ENCODE assay signal across 10 cellular contexts in genomic region chr20:52959125-52959524, GRCh38. TPM values are rescaled to one million over a fixed set of nuclear protein-coding genes. Genes with fewer than 3 reads are reported as not detected.
DNase-seq lines count a peak whose midpoint lies in the region; ATAC-seq and TF ChIP-seq lines count a peak whose summit lies in the region.
"Had no signal": no experiment of that assay in that cellular context is flagged by ENCODE, and none has a peak within 500 bp of the region (broad histone marks: within the 10 kb centered on the region; RNA-seq: fewer than 3 reads in every experiment).

No MANE protein-coding gene starts in this region.

- ATAC-seq in HG03280 (IDR thresholded peaks at IDR 0.05; ENCODE audit: unreplicated experiment): no peak

- H3K36me3 Mint-ChIP-seq in activated CD4-positive, alpha-beta memory T cell treated with anti-CD3 and anti-CD28 coated beads, Interleukin-2, amount 10 ng/mL, durations not matched to agents 7 days and 5 days (ENCODE audit: low read depth): no peaks in the 10 kb centered on the region

- H3K4me3 Mint-ChIP-seq in activated CD4-positive, alpha-beta memory T cell treated with anti-CD3 and anti-CD28 coated beads, Interleukin-2, amount 10 ng/mL, durations not matched to agents 7 days and 5 days: no peak overlapping the region

- H3K4me3 ChIP-seq in astrocyte of the cerebellum (ENCODE audit: low read depth, low read length): no peak overlapping the region

- H3K9me3 Mint-ChIP-seq in activated CD4-positive, alpha-beta memory T cell treated with anti-CD3 and anti-CD28 coated beads, Interleukin-2, amount 10 ng/mL, durations not matched to agents 7 days and 5 days: no peaks in the 10 kb centered on the region

- peak; percentile 15 for TF ChIP-seq CTCF in astrocyte of the cerebellum (IDR thresholded peaks at IDR 0.05; ENCODE audit: low read depth, low read length, missing control alignments)

- peaks cover 2% of the 10 kb centered on the region for H3K27me3 Mint-ChIP-seq in activated CD4-positive, alpha-beta memory T cell treated with anti-CD3 and anti-CD28 coated beads, Interleukin-2, amount 10 ng/mL, durations not matched to agents 7 days and 5 days

- POLR2A ChIA-PET in activated CD4-positive, alpha-beta memory T cell treated with anti-CD3 and anti-CD28 coated beads, Interleukin-2, amount 10 ng/mL, durations not matched to agents 7 days and 5 days (lab: Charles Lee): no interaction called here

- no peak overlapping the region for H3K27ac Mint-ChIP-seq in activated CD4-positive, alpha-beta memory T cell treated with anti-CD3 and anti-CD28 coated beads, Interleukin-2, amount 10 ng/mL, durations not matched to agents 7 days and 5 days

- in situ Hi-C loops in astrocyte of the cerebellum (cut with HindIII; ENCODE audit: low sequenced_read_pairs): no loop called here

- H3K4me1 Mint-ChIP-seq in activated CD4-positive, alpha-beta memory T cell treated with anti-CD3 and anti-CD28 coated beads, Interleukin-2, amount 10 ng/mL, durations not matched to agents 7 days and 5 days: no peaks in the 10 kb centered on the region

- DNase-seq in NOMO-1 treated with DMSO at 0.1 percent for 48 hours (lab: John Stamatoyannopoulos, UW; ENCODE audit: unreplicated experiment): peak; percentile 26
- DNase-seq in NOMO-1 (lab: John Stamatoyannopoulos, UW; ENCODE audit: unreplicated experiment in 2 of 2): no peak
- DNase-seq in NCI-H510A (lab: John Stamatoyannopoulos, UW): peak; percentile 75
- no peak for DNase-seq in astrocyte of the cerebellum (ENCODE audit: low read depth)
- peak; percentile 55 for DNase-seq in pons (ENCODE audit: low spot score)
- DNase-seq in activated CD4-positive, alpha-beta memory T cell treated with anti-CD3 and anti-CD28 coated beads, Interleukin-2, amount 10 ng/mL, durations not matched to agents 7 days and 5 days: no peak
- no peak for DNase-seq in DMS79 treated with DMSO at 0.1 percent for 48 hours (lab: John Stamatoyannopoulos, UW)
- DNase-seq: activated CD8-positive, alpha-beta memory T cell treated with anti-CD3 and anti-CD28 coated beads, Interleukin-2, amount 50 U/mL, for 48 hours; cortex of kidney had no signal

- CTCF ChIA-PET in activated CD4-positive, alpha-beta memory T cell treated with anti-CD3 and anti-CD28 coated beads, Interleukin-2, amount 10 ng/mL, durations not matched to agents 7 days and 5 days (lab: Charles Lee): no interaction called here

RNA-seq across cellular contexts. Expression of gene TSHZ2, which starts 13.0 kb away (rescaled TPM):
- 1 to 10 TPM; 5.4 to 7.1 TPM for total RNA-seq in activated CD4-positive, alpha-beta memory T cell treated with anti-CD3 and anti-CD28 coated beads, Interleukin-2, amount 10 ng/mL, durations not matched to agents 7 days and 5 days

Comparison
In these comparisons a context has a peak if more than half of its experiments do, and no peak if none do; other contexts are left out.
1. DNase-seq: peak in NOMO-1 treated with DMSO at 0.1 percent for 48 hours (single experiment), NCI-H510A (single experiment) and pons (single experiment); none in NOMO-1 (0 of 2), astrocyte of the cerebellum (single experiment), activated CD4-positive, alpha-beta memory T cell treated with anti-CD3 and anti-CD28 coated beads, Interleukin-2, amount 10 ng/mL, durations not matched to agents 7 days and 5 days (single experiment) and DMS79 treated with DMSO at 0.1 percent for 48 hours (single experiment).